ENCODE assay signal across 22 cellular contexts in genomic region chr18:56516769-56517168, GRCh38.
A peak's percentile ranks its signal among the peaks of the same experiment; 100 is the strongest.
DNase-seq lines count a peak whose midpoint lies in the region; ATAC-seq and TF ChIP-seq lines count a peak whose summit lies in the region.
"Had no signal": no experiment of that assay in that cellular context is flagged by ENCODE, and none has a peak within 500 bp of the region (broad histone marks: within the 10 kb centered on the region; RNA-seq: fewer than 3 reads in every experiment).

No MANE protein-coding gene starts in this region.

- no peak for TF ChIP-seq CTCF in mammary epithelial cell (conservative IDR thresholded peaks at IDR 0.05 in 1 of 2, IDR thresholded peaks at IDR 0.05 in 1 of 2; ENCODE audit: extremely low read depth in 1 of 2, insufficient read depth in 1 of 2, low read depth in 1 of 2, low read length in 2 of 2)
- TF ChIP-seq CTCF in breast epithelium (IDR thresholded peaks at IDR 0.05): no peak
- no peak for TF ChIP-seq CTCF in PC-3 (conservative IDR thresholded peaks at IDR 0.05; ENCODE audit: low read depth, low read length)
- no peak for TF ChIP-seq CTCF in prostate gland (IDR thresholded peaks at IDR 0.05)
- no peak for TF ChIP-seq CTCF in PC-9 (conservative IDR thresholded peaks at IDR 0.05)
- no peak for TF ChIP-seq CTCF in left ventricle myocardium inferior (IDR thresholded peaks at IDR 0.05; ENCODE audit: borderline replicate concordance)

- no peak overlapping the region for H3K4me2 ChIP-seq in mammary epithelial cell (ENCODE audit: insufficient read depth, low read depth, low read length)
- no peak overlapping the region for H3K4me2 ChIP-seq in PC-3 (ENCODE audit: low read length)
- H3K4me2 ChIP-seq in PC-9: no peak overlapping the region
- H3K4me2 ChIP-seq: BLaER1 had no signal

- no peak overlapping the region for H3K4me3 ChIP-seq in mammary epithelial cell (replicated peaks in 1 of 3; ENCODE audit: insufficient read depth in 1 of 3, low read depth in 2 of 3, low read length in 3 of 3)
- no peak overlapping the region for H3K4me3 ChIP-seq in breast epithelium
- no peak overlapping the region for H3K4me3 ChIP-seq in PC-3 (ENCODE audit: low read length)
- no peak overlapping the region for H3K4me3 ChIP-seq in prostate gland
- H3K4me3 ChIP-seq in PC-9: no peak overlapping the region
- no peak overlapping the region for H3K4me3 ChIP-seq in left ventricle myocardium inferior
- H3K4me3 ChIP-seq: BLaER1, transverse colon had no signal

- H3K27me3 ChIP-seq in mammary epithelial cell (ENCODE audit: insufficient read depth, low read length) (no peaks in the 10 kb centered on the region), breast epithelium (no peaks in the 10 kb centered on the region), PC-3 (ENCODE audit: low read length) (no peaks in the 10 kb centered on the region), prostate gland (replicated peaks; ENCODE audit: insufficient read depth) (no peaks in the 10 kb centered on the region), PC-9 (ENCODE audit: insufficient read depth, low read depth) (no peaks in the 10 kb centered on the region), left ventricle myocardium inferior (ENCODE audit: low read depth) (no peaks in the 10 kb centered on the region)
- H3K27me3 ChIP-seq: BLaER1, transverse colon had no signal

- CTCF ChIA-PET in mammary epithelial cell (lab: Charles Lee; ENCODE audit: low non-redundant PET): no interaction called here
- CTCF ChIA-PET in PC-3 (lab: Charles Lee): no interaction called here
- CTCF ChIA-PET in PC-9 (lab: Charles Lee): no interaction called here

- no peaks in the 10 kb centered on the region for H3K9me2 ChIP-seq in PC-3 (replicated peaks; ENCODE audit: low read length)
- no peaks in the 10 kb centered on the region for H3K9me2 ChIP-seq in PC-9 (ENCODE audit: insufficient read depth)

- H3K4me1 ChIP-seq in mammary epithelial cell (ENCODE audit: insufficient read depth, low read length): no peaks in the 10 kb centered on the region
- no peaks in the 10 kb centered on the region for H3K4me1 ChIP-seq in breast epithelium
- H3K4me1 ChIP-seq in PC-3 (ENCODE audit: insufficient read depth, low read length): no peaks in the 10 kb centered on the region
- H3K4me1 ChIP-seq in prostate gland (replicated peaks): no peaks in the 10 kb centered on the region
- no peaks in the 10 kb centered on the region for H3K4me1 ChIP-seq in PC-9 (replicated peaks; ENCODE audit: insufficient read depth)
- no peaks in the 10 kb centered on the region for H3K4me1 ChIP-seq in left ventricle myocardium inferior
- H3K4me1 ChIP-seq: BLaER1, Caco-2, transverse colon had no signal

- TF ChIP-seq POLR2A in breast epithelium (IDR thresholded peaks at IDR 0.05) (no peak), prostate gland (IDR thresholded peaks at IDR 0.05) (no peak)

- BruUV-seq in mammary epithelial cell (replicated peaks; lab: Mats Ljungman, UMichigan) (no TSS peak), PC-3 (replicated peaks; lab: Mats Ljungman, UMichigan) (no TSS peak), PC-9 (replicated peaks; lab: Mats Ljungman, UMichigan) (no TSS peak)

- intact Hi-C loops in mammary epithelial cell (cut with micrococcal nuclease) (no loop called here), breast epithelium (cut with DNase I; ENCODE audit: low total_unique reads) (no loop called here), PC-3 (cut with micrococcal nuclease) (no loop called here), prostate gland (cut with DNase I) (no loop called here), PC-9 (cut with micrococcal nuclease; ENCODE audit: unreplicated experiment) (no loop called here), left ventricle myocardium inferior (cut with micrococcal nuclease) (no loop called here)

- WGBS in mammary epithelial cell (ENCODE audit: low coverage, missing lambda C conversion rate): 43% methylated on average over 4 of the region's 4 CpGs
- 74% methylated on average over 4 of the region's 4 CpGs for WGBS in prostate gland

- in situ Hi-C loops in mammary epithelial cell (cut with MboI; ENCODE audit: low sequenced_read_pairs in 2 of 2): no loop called here

- H3K79me2 ChIP-seq in mammary epithelial cell (ENCODE audit: insufficient read depth, low read length) (no peaks in the 10 kb centered on the region), PC-3 (ENCODE audit: low read length) (no peaks in the 10 kb centered on the region), PC-9 (ENCODE audit: low read depth) (no peaks in the 10 kb centered on the region)

- no peak overlapping the region for H2AFZ ChIP-seq in mammary epithelial cell (ENCODE audit: low read depth, low read length)
- no peak overlapping the region for H2AFZ ChIP-seq in PC-3 (ENCODE audit: low read length)
- H2AFZ ChIP-seq in PC-9: no peak overlapping the region

- no peak for ATAC-seq in PC-3
- ATAC-seq in GM18520 (IDR thresholded peaks at IDR 0.05; ENCODE audit: unreplicated experiment): no peak
- ATAC-seq: HCT116; stimulated activated naive CD8-positive, alpha-beta T cell treated with anti-CD3 and anti-CD28 coated beads, Interleukin-15, amount 100 ng/mL, for 72 hours had no signal

- dilution Hi-C loops in mammary epithelial cell (cut with HindIII; ENCODE audit: low sequenced_read_pairs): no loop called here

- POLR2A ChIA-PET in PC-3 (lab: Charles Lee; ENCODE audit: unreplicated experiment): no interaction called here
- POLR2A ChIA-PET in PC-9 (lab: Charles Lee; ENCODE audit: unreplicated experiment): no interaction called here

- H3K9me3 ChIP-seq in mammary epithelial cell (replicated peaks; ENCODE audit: insufficient read depth, low read length) (no peaks in the 10 kb centered on the region), breast epithelium (no peaks in the 10 kb centered on the region), PC-3 (ENCODE audit: low read length) (no peaks in the 10 kb centered on the region), prostate gland (no peaks in the 10 kb centered on the region), PC-9 (ENCODE audit: insufficient read depth, low read depth) (no peaks in the 10 kb centered on the region), left ventricle myocardium inferior (replicated peaks) (no peaks in the 10 kb centered on the region)
- H3K9me3 ChIP-seq: BLaER1, Caco-2, transverse colon had no signal

- no peak overlapping the region for H3K9ac ChIP-seq in mammary epithelial cell (ENCODE audit: insufficient read depth, low read length)
- H3K9ac ChIP-seq in PC-3 (ENCODE audit: low read length): no peak overlapping the region
- H3K9ac ChIP-seq: BLaER1 had no signal

- no peak overlapping the region for H3K27ac ChIP-seq in mammary epithelial cell (ENCODE audit: insufficient read depth, low read depth, low read length)
- H3K27ac ChIP-seq in breast epithelium: no peak overlapping the region
- no peak overlapping the region for H3K27ac ChIP-seq in PC-3 (ENCODE audit: low read length)
- no peak overlapping the region for H3K27ac ChIP-seq in prostate gland
- no peak overlapping the region for H3K27ac ChIP-seq in PC-9
- no peak overlapping the region for H3K27ac ChIP-seq in left ventricle myocardium inferior (replicated peaks)
- H3K27ac ChIP-seq: BLaER1, transverse colon had no signal

- H3F3A ChIP-seq in PC-3 (ENCODE audit: low read length, unreplicated experiment) (no peaks in the 10 kb centered on the region), PC-9 (ENCODE audit: insufficient read depth, low read depth) (no peaks in the 10 kb centered on the region)

- DNase-seq in mammary epithelial cell: peak; percentile 20
- DNase-seq in breast epithelium (ENCODE audit: low spot score in 2 of 2): no peak
- DNase-seq in PC-3: peak; percentile 14
- DNase-seq in left kidney (ENCODE audit: low read depth, low spot score): peak; percentile 75
- no peak for DNase-seq in prostate gland (ENCODE audit: low spot score)
- DNase-seq in PC-9: no peak
- DNase-seq in left ventricle myocardium inferior: no peak
- DNase-seq: activated CD4-positive, alpha-beta T cell treated with anti-CD3 and anti-CD28 coated beads for 1 hour; aorta; Caco-2; effector CD4-positive, alpha-beta T cell; KBM-7; NCI-H1694 treated with DMSO at 0.1 percent for 48 hours; NCI-H82; occipital lobe; retina; SIG-M5; stimulated activated naive CD8-positive, alpha-beta T cell treated with anti-CD3 and anti-CD28 coated beads, Interleukin-15, amount 100 ng/mL, for 72 hours; transverse colon had no signal

- no peaks in the 10 kb centered on the region for H3K36me3 ChIP-seq in mammary epithelial cell (ENCODE audit: insufficient read depth, low read length)
- no peaks in the 10 kb centered on the region for H3K36me3 ChIP-seq in breast epithelium
- H3K36me3 ChIP-seq in PC-3 (ENCODE audit: low read depth, low read length): no peaks in the 10 kb centered on the region
- H3K36me3 ChIP-seq in prostate gland: no peaks in the 10 kb centered on the region
- no peaks in the 10 kb centered on the region for H3K36me3 ChIP-seq in PC-9 (ENCODE audit: low read depth)
- H3K36me3 ChIP-seq in left ventricle myocardium inferior: no peaks in the 10 kb centered on the region
- H3K36me3 ChIP-seq: BLaER1, transverse colon had no signal

- H4K20me1 ChIP-seq in mammary epithelial cell (ENCODE audit: insufficient read depth, low read length) (no peaks in the 10 kb centered on the region), PC-3 (ENCODE audit: low read length) (no peaks in the 10 kb centered on the region), PC-9 (ENCODE audit: insufficient read depth) (no peaks in the 10 kb centered on the region)
- H4K20me1 ChIP-seq: BLaER1 had no signal

Comparison
In these comparisons a context has a peak if more than half of its experiments do, and no peak if none do; other contexts are left out.
1. DNase-seq: peak in mammary epithelial cell (single experiment), PC-3 (single experiment) and left kidney (single experiment); none in breast epithelium (0 of 2), prostate gland (single experiment), PC-9 (0 of 2) and left ventricle myocardium inferior (single experiment).